ENCODE assay signal across 18 cellular contexts in the genomic region with DNA sequence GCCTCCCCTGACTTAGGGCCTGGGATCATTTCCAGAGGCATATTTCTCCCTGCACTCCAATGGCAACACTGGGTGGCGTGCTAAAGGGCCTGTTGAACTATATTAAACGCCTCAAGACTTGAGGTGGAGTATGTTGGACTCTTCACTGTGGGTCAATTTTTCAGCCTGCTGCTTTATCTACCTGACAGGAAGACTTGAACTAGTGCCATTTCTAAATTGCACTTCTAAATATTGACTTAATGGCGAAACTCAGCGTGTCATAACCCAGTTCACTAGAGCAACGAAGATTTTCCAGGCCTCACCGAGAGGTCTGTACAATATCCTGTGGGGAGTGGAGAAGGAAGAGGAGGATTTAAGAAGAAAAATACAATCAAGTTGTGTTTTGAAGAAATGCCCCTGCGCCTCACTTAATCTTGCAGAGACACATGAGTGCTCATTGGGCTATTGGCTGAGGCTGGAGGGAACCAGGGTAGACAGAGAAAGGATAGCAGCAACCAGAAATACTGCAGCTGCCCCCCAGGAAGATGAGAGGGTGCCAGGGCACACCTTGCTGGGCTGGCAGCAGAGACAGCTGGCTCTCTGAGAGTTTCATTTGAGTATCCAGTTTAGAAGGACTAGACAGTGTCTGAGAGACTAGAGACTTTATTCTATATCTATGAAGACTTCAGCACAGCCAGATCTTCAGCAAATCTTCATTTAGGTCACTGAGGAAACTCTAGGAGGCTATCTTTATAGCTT.
DNase-seq lines count a peak whose midpoint lies in the region; ATAC-seq and TF ChIP-seq lines count a peak whose summit lies in the region.
"Had no signal": no experiment of that assay in that cellular context is flagged by ENCODE, and none has a peak within 500 bp of the region (broad histone marks: within the 10 kb centered on the region; RNA-seq: fewer than 3 reads in every experiment).

No MANE protein-coding gene starts in this region.

- H3K36me3 ChIP-seq in mucosa of descending colon (ENCODE audit: low read depth) (no peaks in the 10 kb centered on the region), stomach smooth muscle (ENCODE audit: control insufficient read depth in 2 of 2, insufficient read depth in 2 of 2, low read length in 2 of 2) (no peaks in the 10 kb centered on the region)
- H3K36me3 ChIP-seq: MG63 had no signal

- no peaks in the 10 kb centered on the region for H3K9me3 ChIP-seq in mucosa of descending colon
- H3K9me3 ChIP-seq in stomach smooth muscle (ENCODE audit: control insufficient read depth in 2 of 2, low read length in 2 of 2), result no peaks in the 10 kb centered on the region
- H3K9me3 ChIP-seq: MG63 had no signal

- peak; percentile 83 for ATAC-seq in left lobe of liver
- ATAC-seq in mucosa of descending colon, result peak; percentile 77
- ATAC-seq in GM18868 (IDR thresholded peaks at IDR 0.05; ENCODE audit: unreplicated experiment), result no peak
- ATAC-seq: Right ventricle myocardium inferior had no signal

- H3K4me3 ChIP-seq in mucosa of descending colon (no peak overlapping the region), stomach smooth muscle (ENCODE audit: low read length in 2 of 2) (no peak overlapping the region)
- H3K4me3 ChIP-seq: MG63 had no signal

- intact Hi-C loops in mucosa of descending colon (cut with DNase I, micrococcal nuclease), result no loop called here

- no peak overlapping the region for H3K9ac ChIP-seq in stomach smooth muscle (ENCODE audit: low read length in 2 of 2)

- no peak for TF ChIP-seq CTCF in mucosa of descending colon (IDR thresholded peaks at IDR 0.05)

- H3K27ac ChIP-seq in stomach smooth muscle (ENCODE audit: low read length), result peak overlapping the region; percentile 67

- DNase-seq in HuH-7.5 (ENCODE audit: low spot score) (peak; percentile 6), left lobe of liver (ENCODE audit: low spot score) (peak; percentile 72), mucosa of descending colon (peak in 1 of 3 donors; percentile 17), Ammon's horn (ENCODE audit: low spot score) (no peak)
- DNase-seq in stimulated activated CD4-positive, alpha-beta T cell treated with anti-CD3 and anti-CD28 coated beads, Interleukin-2, amount 100 ng/mL, for 48 hours, result no peak
- DNase-seq: AML-193; Calu3; CD4-positive, CD25-positive, alpha-beta regulatory T cell; GDM1; H7; MG63; NCI-H1092 treated with DMSO at 0.1 percent for 48 hours; NCI-H1694; NCI-H345; NCI-H526 treated with DMSO at 0.1 percent for 48 hours had no signal

- H3K4me1 ChIP-seq in mucosa of descending colon (ENCODE audit: low read depth) (peaks cover 9% of the 10 kb centered on the region), stomach smooth muscle (ENCODE audit: control insufficient read depth, insufficient read depth, low read length) (peaks cover 15% of the 10 kb centered on the region)

- no peaks in the 10 kb centered on the region for H3K27me3 ChIP-seq in stomach smooth muscle (ENCODE audit: control insufficient read depth in 1 of 2, insufficient read depth in 2 of 2, low read length in 2 of 2)
- H3K27me3 ChIP-seq: MG63 had no signal

Comparison
In these comparisons a context has a peak if more than half of its experiments do, and no peak if none do; other contexts are left out.
1. DNase-seq: peak in HuH-7.5 (single experiment) and left lobe of liver (single experiment); none in Ammon's horn (single experiment) and stimulated activated CD4-positive, alpha-beta T cell treated with anti-CD3 and anti-CD28 coated beads, Interleukin-2, amount 100 ng/mL, for 48 hours (0 of 2).